Comparison of ENCODE assay signal across 12 cellular contexts in the genomic region with DNA sequence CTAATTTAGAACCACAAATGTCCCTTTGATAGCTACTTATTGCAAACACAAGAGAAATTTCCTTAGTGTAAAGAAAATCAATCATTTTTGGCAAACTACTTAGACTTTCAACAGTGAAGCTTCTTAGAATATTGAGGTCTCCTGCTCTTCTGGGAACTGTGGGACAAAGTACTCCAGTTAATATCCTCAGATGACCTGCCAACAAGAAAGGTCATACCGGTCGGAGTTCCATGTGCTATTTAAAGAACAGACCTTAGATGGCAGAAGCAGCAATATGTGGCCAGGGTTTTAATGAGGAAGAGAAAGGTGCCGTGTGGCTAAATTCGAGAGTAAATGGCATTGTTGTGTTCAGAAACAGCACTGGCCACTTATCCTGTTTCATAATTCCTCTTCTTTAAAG.
DNase-seq lines count a peak whose midpoint lies in the region; ATAC-seq and TF ChIP-seq lines count a peak whose summit lies in the region.
"Had no signal": no experiment of that assay in that cellular context is flagged by ENCODE, and none has a peak within 500 bp of the region (broad histone marks: within the 10 kb centered on the region; RNA-seq: fewer than 3 reads in every experiment).

No MANE protein-coding gene starts in this region.

- no peaks in the 10 kb centered on the region for H3K9me3 Mint-ChIP-seq in activated naive CD4-positive, alpha-beta T cell treated with anti-CD3 and anti-CD28 coated beads, Interleukin-2, amount 10 ng/mL, durations not matched to agents 7 days and 5 days
- no peaks in the 10 kb centered on the region for H3K9me3 Mint-ChIP-seq in dendritic cell treated with granulocyte-macrophage colony-stimulating factor and Interleukin-4, amounts not matched to agents 40 ng/mL and 50 ng/mL, for 4 days
- H3K9me3 Mint-ChIP-seq in stimulated activated memory B cell treated with anti-CD40 and anti-IgM and Interleukin-4, amounts not matched to agents 10 μg/mL and 1 μg/mL and 100 μg/mL, for 72 hours = no peaks in the 10 kb centered on the region

- no peaks in the 10 kb centered on the region for H3K79me2 ChIP-seq in PC-9 (ENCODE audit: low read depth)

- H3K4me3 ChIP-seq in PC-9 = no peak overlapping the region
- H3K4me3 ChIP-seq: SK-N-MC had no signal

- H3K27ac Mint-ChIP-seq in activated naive CD4-positive, alpha-beta T cell treated with anti-CD3 and anti-CD28 coated beads, Interleukin-2, amount 10 ng/mL, durations not matched to agents 7 days and 5 days = peak overlapping the region; percentile 89
- H3K27ac Mint-ChIP-seq in dendritic cell treated with granulocyte-macrophage colony-stimulating factor and Interleukin-4, amounts not matched to agents 40 ng/mL and 50 ng/mL, for 4 days = peak overlapping the region; percentile 61
- peak overlapping the region; percentile 60 for H3K27ac Mint-ChIP-seq in stimulated activated memory B cell treated with anti-CD40 and anti-IgM and Interleukin-4, amounts not matched to agents 10 μg/mL and 1 μg/mL and 100 μg/mL, for 72 hours

- H3K9me2 ChIP-seq in PC-9 (ENCODE audit: insufficient read depth) = no peaks in the 10 kb centered on the region

- H3K27me3 ChIP-seq in PC-9 (ENCODE audit: insufficient read depth, low read depth) = no peaks in the 10 kb centered on the region

- no peak for ATAC-seq in stimulated activated memory B cell treated with anti-CD40 and anti-IgM and Interleukin-4, amounts not matched to agents 10 μg/mL and 1 μg/mL and 100 μg/mL, for 72 hours
- no peak for ATAC-seq in HG02870 (IDR thresholded peaks at IDR 0.05; ENCODE audit: unreplicated experiment)

- CTCF ChIA-PET in activated naive CD4-positive, alpha-beta T cell treated with anti-CD3 and anti-CD28 coated beads, Interleukin-2, amount 10 ng/mL, durations not matched to agents 7 days and 5 days (lab: Charles Lee) = interaction anchor here (1.1 to 2.7 kb wide), 9 partner anchors 8 to 203 kb away, joined by 3 to 20 read pairs (median 7); a partner anchor contains a TSS
- CTCF ChIA-PET in PC-9 (lab: Charles Lee) = no interaction called here

- intact Hi-C loops in dendritic cell treated with granulocyte-macrophage colony-stimulating factor and Interleukin-4, amounts not matched to agents 40 ng/mL and 50 ng/mL, for 4 days (cut with micrococcal nuclease) = no loop called here
- intact Hi-C loops in PC-9 (cut with micrococcal nuclease; ENCODE audit: unreplicated experiment) = no loop called here

- POLR2A ChIA-PET in PC-9 (lab: Charles Lee; ENCODE audit: unreplicated experiment) = no interaction called here

- H3K36me3 ChIP-seq in PC-9 (ENCODE audit: low read depth) = no peaks in the 10 kb centered on the region

- no peaks in the 10 kb centered on the region for H3K9me3 ChIP-seq in PC-9 (ENCODE audit: insufficient read depth, low read depth)

- H3K4me1 ChIP-seq in PC-9 (replicated peaks; ENCODE audit: insufficient read depth) = peaks cover 13% of the 10 kb centered on the region

- H3K36me3 Mint-ChIP-seq in activated naive CD4-positive, alpha-beta T cell treated with anti-CD3 and anti-CD28 coated beads, Interleukin-2, amount 10 ng/mL, durations not matched to agents 7 days and 5 days = peaks cover 47% of the 10 kb centered on the region
- H3K36me3 Mint-ChIP-seq in dendritic cell treated with granulocyte-macrophage colony-stimulating factor and Interleukin-4, amounts not matched to agents 40 ng/mL and 50 ng/mL, for 4 days (ENCODE audit: low read depth) = no peaks in the 10 kb centered on the region
- peaks cover 35% of the 10 kb centered on the region for H3K36me3 Mint-ChIP-seq in stimulated activated memory B cell treated with anti-CD40 and anti-IgM and Interleukin-4, amounts not matched to agents 10 μg/mL and 1 μg/mL and 100 μg/mL, for 72 hours

- DNase-seq in activated naive CD4-positive, alpha-beta T cell treated with anti-CD3 and anti-CD28 coated beads, Interleukin-2, amount 10 ng/mL, durations not matched to agents 7 days and 5 days = no peak
- no peak for DNase-seq in activated naive CD4-positive, alpha-beta T cell treated with Interleukin-2 at 50 U/mL for 16 hours
- DNase-seq in OCI-M1 (lab: John Stamatoyannopoulos, UW) (peak; percentile 82), PC-9 (no peak), COLO668 (lab: John Stamatoyannopoulos, UW; ENCODE audit: unreplicated experiment) (no peak)
- DNase-seq: activated CD4-positive, alpha-beta T cell treated with anti-CD3 and anti-CD28 coated beads, Interleukin-2, amount 50 U/mL, for 1 hour; HCEC 1CT; NCI-H1436 had no signal

- peaks cover 67% of the 10 kb centered on the region for H3K4me1 Mint-ChIP-seq in activated naive CD4-positive, alpha-beta T cell treated with anti-CD3 and anti-CD28 coated beads, Interleukin-2, amount 10 ng/mL, durations not matched to agents 7 days and 5 days
- peaks cover 46% of the 10 kb centered on the region for H3K4me1 Mint-ChIP-seq in dendritic cell treated with granulocyte-macrophage colony-stimulating factor and Interleukin-4, amounts not matched to agents 40 ng/mL and 50 ng/mL, for 4 days (ENCODE audit: low read depth)
- H3K4me1 Mint-ChIP-seq in stimulated activated memory B cell treated with anti-CD40 and anti-IgM and Interleukin-4, amounts not matched to agents 10 μg/mL and 1 μg/mL and 100 μg/mL, for 72 hours = peaks cover 73% of the 10 kb centered on the region

- H3K27me3 Mint-ChIP-seq in activated naive CD4-positive, alpha-beta T cell treated with anti-CD3 and anti-CD28 coated beads, Interleukin-2, amount 10 ng/mL, durations not matched to agents 7 days and 5 days = no peaks in the 10 kb centered on the region
- no peaks in the 10 kb centered on the region for H3K27me3 Mint-ChIP-seq in dendritic cell treated with granulocyte-macrophage colony-stimulating factor and Interleukin-4, amounts not matched to agents 40 ng/mL and 50 ng/mL, for 4 days
- H3K27me3 Mint-ChIP-seq in stimulated activated memory B cell treated with anti-CD40 and anti-IgM and Interleukin-4, amounts not matched to agents 10 μg/mL and 1 μg/mL and 100 μg/mL, for 72 hours = no peaks in the 10 kb centered on the region

- H3K4me2 ChIP-seq in PC-9 = no peak overlapping the region

- H4K20me1 ChIP-seq in PC-9 (ENCODE audit: insufficient read depth) = no peaks in the 10 kb centered on the region

- no peak overlapping the region for H3K27ac ChIP-seq in PC-9
- H3K27ac ChIP-seq: SK-N-MC had no signal

- no peak for TF ChIP-seq CTCF in PC-9 (conservative IDR thresholded peaks at IDR 0.05)

- H3K4me3 Mint-ChIP-seq in activated naive CD4-positive, alpha-beta T cell treated with anti-CD3 and anti-CD28 coated beads, Interleukin-2, amount 10 ng/mL, durations not matched to agents 7 days and 5 days = no peak overlapping the region
- H3K4me3 Mint-ChIP-seq in dendritic cell treated with granulocyte-macrophage colony-stimulating factor and Interleukin-4, amounts not matched to agents 40 ng/mL and 50 ng/mL, for 4 days = no peak overlapping the region
- no peak overlapping the region for H3K4me3 Mint-ChIP-seq in stimulated activated memory B cell treated with anti-CD40 and anti-IgM and Interleukin-4, amounts not matched to agents 10 μg/mL and 1 μg/mL and 100 μg/mL, for 72 hours

- H2AFZ ChIP-seq in PC-9 = no peak overlapping the region

- BruUV-seq in PC-9 (replicated peaks; lab: Mats Ljungman, UMichigan) = no TSS peak

- H3F3A ChIP-seq in PC-9 (ENCODE audit: insufficient read depth, low read depth) = no peaks in the 10 kb centered on the region
